ENCODE assay signal across 1 cellular context in genomic region chr2:121075006-121075545, GRCh38.
TF ChIP-seq lines count a peak whose summit lies in the region.

No MANE protein-coding gene starts in this region.

TF ChIP-seq in K562, 482 proteins besides CTCF, POLR2A, EP300 and RAD21 (continued from another document and continues in another):
- TF ChIP-seq CCAR2 (IDR thresholded peaks at IDR 0.05; ENCODE audit: low read depth, low read length), result no peak
- TF ChIP-seq ZNF445 (CRISPR knock-in tag; IDR thresholded peaks at IDR 0.05; ENCODE audit: low read depth), result peak; percentile 97
- TF ChIP-seq PTBP1 (IDR thresholded peaks at IDR 0.05; ENCODE audit: low read depth, low read length), result peak; percentile 99
- peak; percentile 81; the same call in 1 of the 2 replicates for TF ChIP-seq HEY1 (CRISPR knock-in tag; IDR thresholded peaks at IDR 0.05; ENCODE audit: borderline replicate concordance)
- TF ChIP-seq YY1 (IDR thresholded peaks at IDR 0.05; ENCODE audit: borderline replicate concordance in 1 of 3, control insufficient read depth in 1 of 3, extremely low read depth in 1 of 3, insufficient read depth in 3 of 3, insufficient read length in 1 of 3, insufficient replicate concordance in 2 of 3, low read depth in 1 of 3, low read length in 2 of 3), result peak in 2 of 3 experiments; percentile 76 to 93
- TF ChIP-seq, protein P1, sequence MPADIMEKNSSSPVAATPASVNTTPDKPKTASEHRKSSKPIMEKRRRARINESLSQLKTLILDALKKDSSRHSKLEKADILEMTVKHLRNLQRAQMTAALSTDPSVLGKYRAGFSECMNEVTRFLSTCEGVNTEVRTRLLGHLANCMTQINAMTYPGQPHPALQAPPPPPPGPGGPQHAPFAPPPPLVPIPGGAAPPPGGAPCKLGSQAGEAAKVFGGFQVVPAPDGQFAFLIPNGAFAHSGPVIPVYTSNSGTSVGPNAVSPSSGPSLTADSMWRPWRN (IDR thresholded peaks at IDR 0.05; ENCODE audit: low read depth), result no peak
- TF ChIP-seq RBM22 (IDR thresholded peaks at IDR 0.05; ENCODE audit: low read depth, low read length, poor library complexity, severe bottlenecking), result peak; percentile 87
- TF ChIP-seq FOXK2 (conservative IDR thresholded peaks at IDR 0.05 in 1 of 2, IDR thresholded peaks at IDR 0.05 in 1 of 2; ENCODE audit: low read depth in 2 of 2), result no peak
- TF ChIP-seq MTA3 (IDR thresholded peaks at IDR 0.05; ENCODE audit: borderline replicate concordance), result peak; percentile 95
- TF ChIP-seq KHSRP (IDR thresholded peaks at IDR 0.05), result peak; percentile 77
- TF ChIP-seq, protein P2, sequence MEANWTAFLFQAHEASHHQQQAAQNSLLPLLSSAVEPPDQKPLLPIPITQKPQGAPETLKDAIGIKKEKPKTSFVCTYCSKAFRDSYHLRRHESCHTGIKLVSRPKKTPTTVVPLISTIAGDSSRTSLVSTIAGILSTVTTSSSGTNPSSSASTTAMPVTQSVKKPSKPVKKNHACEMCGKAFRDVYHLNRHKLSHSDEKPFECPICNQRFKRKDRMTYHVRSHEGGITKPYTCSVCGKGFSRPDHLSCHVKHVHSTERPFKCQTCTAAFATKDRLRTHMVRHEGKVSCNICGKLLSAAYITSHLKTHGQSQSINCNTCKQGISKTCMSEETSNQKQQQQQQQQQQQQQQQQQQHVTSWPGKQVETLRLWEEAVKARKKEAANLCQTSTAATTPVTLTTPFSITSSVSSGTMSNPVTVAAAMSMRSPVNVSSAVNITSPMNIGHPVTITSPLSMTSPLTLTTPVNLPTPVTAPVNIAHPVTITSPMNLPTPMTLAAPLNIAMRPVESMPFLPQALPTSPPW (CRISPR knock-in tag; IDR thresholded peaks at IDR 0.05), result peak; percentile 93
- no peak for TF ChIP-seq ZZZ3 (IDR thresholded peaks at IDR 0.05)
- no peak for TF ChIP-seq SLC30A9 (CRISPR knock-in tag; IDR thresholded peaks at IDR 0.05)
- TF ChIP-seq ERF (CRISPR knock-in tag; IDR thresholded peaks at IDR 0.05), result peak; percentile 99
- peak; percentile 46 for TF ChIP-seq DACH1 (IDR thresholded peaks at IDR 0.05; ENCODE audit: partially characterized antibody)
- no peak for TF ChIP-seq COPS2 (conservative IDR thresholded peaks at IDR 0.05)
- no peak for TF ChIP-seq NCOA2 (IDR thresholded peaks at IDR 0.05; ENCODE audit: partially characterized antibody in 2 of 2)
- TF ChIP-seq SREBF2 (CRISPR knock-in tag; IDR thresholded peaks at IDR 0.05), result no peak
- TF ChIP-seq ZBTB11 (CRISPR knock-in tag; IDR thresholded peaks at IDR 0.05), result peak in 1 of 3 experiments; percentile 36; a peak in 1 of 6 replicates
- TF ChIP-seq NCOA6 (IDR thresholded peaks at IDR 0.05), result no peak; the same call in 1 of the 2 replicates
- TF ChIP-seq NR2F6 (CRISPR knock-in tag; IDR thresholded peaks at IDR 0.05), result peak; percentile 97
- TF ChIP-seq ZC3H4 (CRISPR knock-in tag; IDR thresholded peaks at IDR 0.05; ENCODE audit: borderline replicate concordance), result peak; percentile 74; the same call in 1 of the 2 replicates
- TF ChIP-seq KAT2B (IDR thresholded peaks at IDR 0.05; ENCODE audit: low read depth, low read length), result no peak
- TF ChIP-seq GMEB1 (CRISPR knock-in tag; IDR thresholded peaks at IDR 0.05), result no peak
- no peak for TF ChIP-seq SIRT6 (IDR thresholded peaks at IDR 0.05; ENCODE audit: low read depth, low read length)
- no peak for TF ChIP-seq SAP30 (IDR thresholded peaks at IDR 0.05; ENCODE audit: borderline replicate concordance, insufficient read depth, low read depth, low read length, poor library complexity, severe bottlenecking)
- no peak for TF ChIP-seq MCM7 (IDR thresholded peaks at IDR 0.05)
- TF ChIP-seq CBX1 (IDR thresholded peaks at IDR 0.05; ENCODE audit: low read depth), result peak; percentile 100
- TF ChIP-seq, protein P3, sequence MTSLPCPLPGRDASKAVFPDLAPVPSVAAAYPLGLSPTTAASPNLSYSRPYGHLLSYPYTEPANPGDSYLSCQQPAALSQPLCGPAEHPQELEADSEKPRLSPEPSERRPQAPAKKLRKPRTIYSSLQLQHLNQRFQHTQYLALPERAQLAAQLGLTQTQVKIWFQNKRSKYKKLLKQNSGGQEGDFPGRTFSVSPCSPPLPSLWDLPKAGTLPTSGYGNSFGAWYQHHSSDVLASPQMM (CRISPR knock-in tag; IDR thresholded peaks at IDR 0.05), result peak; percentile 95
- no peak for TF ChIP-seq FOXJ3 (CRISPR knock-in tag; IDR thresholded peaks at IDR 0.05)
- peak; percentile 88 for TF ChIP-seq E2F5 (CRISPR knock-in tag; IDR thresholded peaks at IDR 0.05)
- TF ChIP-seq, protein P4, sequence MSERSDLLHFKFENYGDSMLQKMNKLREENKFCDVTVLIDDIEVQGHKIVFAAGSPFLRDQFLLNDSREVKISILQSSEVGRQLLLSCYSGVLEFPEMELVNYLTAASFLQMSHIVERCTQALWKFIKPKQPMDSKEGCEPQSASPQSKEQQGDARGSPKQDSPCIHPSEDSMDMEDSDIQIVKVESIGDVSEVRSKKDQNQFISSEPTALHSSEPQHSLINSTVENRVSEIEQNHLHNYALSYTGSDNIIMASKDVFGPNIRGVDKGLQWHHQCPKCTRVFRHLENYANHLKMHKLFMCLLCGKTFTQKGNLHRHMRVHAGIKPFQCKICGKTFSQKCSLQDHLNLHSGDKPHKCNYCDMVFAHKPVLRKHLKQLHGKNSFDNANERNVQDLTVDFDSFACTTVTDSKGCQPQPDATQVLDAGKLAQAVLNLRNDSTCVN (CRISPR knock-in tag; IDR thresholded peaks at IDR 0.05), result peak; percentile 99
- TF ChIP-seq, protein P5, sequence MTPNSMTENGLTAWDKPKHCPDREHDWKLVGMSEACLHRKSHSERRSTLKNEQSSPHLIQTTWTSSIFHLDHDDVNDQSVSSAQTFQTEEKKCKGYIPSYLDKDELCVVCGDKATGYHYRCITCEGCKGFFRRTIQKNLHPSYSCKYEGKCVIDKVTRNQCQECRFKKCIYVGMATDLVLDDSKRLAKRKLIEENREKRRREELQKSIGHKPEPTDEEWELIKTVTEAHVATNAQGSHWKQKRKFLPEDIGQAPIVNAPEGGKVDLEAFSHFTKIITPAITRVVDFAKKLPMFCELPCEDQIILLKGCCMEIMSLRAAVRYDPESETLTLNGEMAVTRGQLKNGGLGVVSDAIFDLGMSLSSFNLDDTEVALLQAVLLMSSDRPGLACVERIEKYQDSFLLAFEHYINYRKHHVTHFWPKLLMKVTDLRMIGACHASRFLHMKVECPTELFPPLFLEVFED (CRISPR knock-in tag; conservative IDR thresholded peaks at IDR 0.05), result peak; percentile 100
- no peak for TF ChIP-seq ZNF239 (CRISPR knock-in tag; IDR thresholded peaks at IDR 0.05)
- TF ChIP-seq SOX6 (IDR thresholded peaks at IDR 0.05), result no peak; the same call in 1 of the 2 replicates
- TF ChIP-seq, protein P6, sequence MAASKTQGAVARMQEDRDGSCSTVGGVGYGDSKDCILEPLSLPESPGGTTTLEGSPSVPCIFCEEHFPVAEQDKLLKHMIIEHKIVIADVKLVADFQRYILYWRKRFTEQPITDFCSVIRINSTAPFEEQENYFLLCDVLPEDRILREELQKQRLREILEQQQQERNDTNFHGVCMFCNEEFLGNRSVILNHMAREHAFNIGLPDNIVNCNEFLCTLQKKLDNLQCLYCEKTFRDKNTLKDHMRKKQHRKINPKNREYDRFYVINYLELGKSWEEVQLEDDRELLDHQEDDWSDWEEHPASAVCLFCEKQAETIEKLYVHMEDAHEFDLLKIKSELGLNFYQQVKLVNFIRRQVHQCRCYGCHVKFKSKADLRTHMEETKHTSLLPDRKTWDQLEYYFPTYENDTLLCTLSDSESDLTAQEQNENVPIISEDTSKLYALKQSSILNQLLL (CRISPR knock-in tag; IDR thresholded peaks at IDR 0.05; ENCODE audit: borderline replicate concordance), result no peak
- TF ChIP-seq SETDB1 (IDR thresholded peaks at IDR 0.05; ENCODE audit: low read length), result no peak
- peak; percentile 74; the same call in 1 of the 2 replicates for TF ChIP-seq ZNF263 (CRISPR knock-in tag; IDR thresholded peaks at IDR 0.05; ENCODE audit: borderline replicate concordance)
- no peak for TF ChIP-seq ZNF644 (tag; IDR thresholded peaks at IDR 0.05; ENCODE audit: low read depth)
- TF ChIP-seq ZKSCAN3 (CRISPR knock-in tag; IDR thresholded peaks at IDR 0.05), result no peak
- no peak for TF ChIP-seq ZNF121 (CRISPR knock-in tag; conservative IDR thresholded peaks at IDR 0.05)
- peak; percentile 94 for TF ChIP-seq ZNF551 (CRISPR knock-in tag; IDR thresholded peaks at IDR 0.05)
- TF ChIP-seq CTBP1 (IDR thresholded peaks at IDR 0.05; ENCODE audit: borderline replicate concordance), result no peak
- TF ChIP-seq RBM14 (IDR thresholded peaks at IDR 0.05; ENCODE audit: borderline replicate concordance, insufficient read depth, low read depth, low read length), result no peak
- no peak for TF ChIP-seq FOXA1 (IDR thresholded peaks at IDR 0.05; ENCODE audit: borderline replicate concordance)
- TF ChIP-seq ZSCAN32 (CRISPR knock-in tag; IDR thresholded peaks at IDR 0.05), result peak; percentile 93
- TF ChIP-seq MEF2A (IDR thresholded peaks at IDR 0.05; ENCODE audit: control insufficient read depth, low read depth, low read length), result peak; percentile 83
- TF ChIP-seq NFE2 (IDR thresholded peaks at IDR 0.05; ENCODE audit: low read depth), result peak; percentile 44
- TF ChIP-seq, protein P7, sequence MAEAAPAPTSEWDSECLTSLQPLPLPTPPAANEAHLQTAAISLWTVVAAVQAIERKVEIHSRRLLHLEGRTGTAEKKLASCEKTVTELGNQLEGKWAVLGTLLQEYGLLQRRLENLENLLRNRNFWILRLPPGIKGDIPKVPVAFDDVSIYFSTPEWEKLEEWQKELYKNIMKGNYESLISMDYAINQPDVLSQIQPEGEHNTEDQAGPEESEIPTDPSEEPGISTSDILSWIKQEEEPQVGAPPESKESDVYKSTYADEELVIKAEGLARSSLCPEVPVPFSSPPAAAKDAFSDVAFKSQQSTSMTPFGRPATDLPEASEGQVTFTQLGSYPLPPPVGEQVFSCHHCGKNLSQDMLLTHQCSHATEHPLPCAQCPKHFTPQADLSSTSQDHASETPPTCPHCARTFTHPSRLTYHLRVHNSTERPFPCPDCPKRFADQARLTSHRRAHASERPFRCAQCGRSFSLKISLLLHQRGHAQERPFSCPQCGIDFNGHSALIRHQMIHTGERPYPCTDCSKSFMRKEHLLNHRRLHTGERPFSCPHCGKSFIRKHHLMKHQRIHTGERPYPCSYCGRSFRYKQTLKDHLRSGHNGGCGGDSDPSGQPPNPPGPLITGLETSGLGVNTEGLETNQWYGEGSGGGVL (CRISPR knock-in tag; IDR thresholded peaks at IDR 0.05), result no peak
- no peak for TF ChIP-seq TRIM25 (IDR thresholded peaks at IDR 0.05; ENCODE audit: borderline replicate concordance)
- no peak for TF ChIP-seq BRCA1 (IDR thresholded peaks at IDR 0.05)
- no peak for TF ChIP-seq BRCA1 (CRISPR knock-in tag; IDR thresholded peaks at IDR 0.05)
- peak; percentile 96 for TF ChIP-seq MXI1 (IDR thresholded peaks at IDR 0.05; ENCODE audit: low read depth, low read length)
- no peak for TF ChIP-seq NR1H2 (CRISPR knock-in tag; IDR thresholded peaks at IDR 0.05)
- 0 out of 2 replicates have a peak, but pooled peaks have one; percentile 25 for TF ChIP-seq ZNF143 (CRISPR knock-in tag; IDR thresholded peaks at IDR 0.05)
- no peak for TF ChIP-seq HSF4 (CRISPR knock-in tag; IDR thresholded peaks at IDR 0.05; ENCODE audit: borderline replicate concordance)
- peak; percentile 84 for TF ChIP-seq SMAD3 (CRISPR knock-in tag; conservative IDR thresholded peaks at IDR 0.05)
